8 cellular contexts compared by ENCODE assay signal in the genomic region with DNA sequence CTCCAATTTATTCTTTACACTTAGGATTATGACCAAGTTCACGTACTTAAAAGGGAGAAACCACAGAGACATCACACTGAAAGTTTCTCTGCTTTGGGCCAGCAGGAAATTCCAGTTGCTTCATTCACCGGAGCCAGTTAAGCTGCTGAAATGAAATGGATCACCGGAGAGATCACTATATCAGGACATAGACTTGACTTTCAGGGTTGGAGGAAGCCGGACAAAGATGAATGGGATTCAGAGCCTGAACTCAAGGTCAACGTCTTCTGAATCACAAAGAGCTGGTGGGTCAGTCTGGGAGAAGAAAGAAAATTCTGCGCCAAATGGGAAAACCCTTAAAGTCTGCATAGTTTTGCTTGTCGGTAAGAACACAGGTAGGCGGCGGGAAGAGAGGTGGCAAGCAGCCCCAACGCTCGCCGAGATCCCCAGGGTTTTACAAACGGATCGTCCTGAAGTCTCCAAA.
DNase-seq lines count a peak whose midpoint lies in the region; ATAC-seq and TF ChIP-seq lines count a peak whose summit lies in the region.

No MANE protein-coding gene starts in this region.

- H3K9me3 Mint-ChIP-seq in CD4-positive, alpha-beta T cell: no peaks in the 10 kb centered on the region
- H3K9me3 Mint-ChIP-seq in activated T-helper 1 cell treated with anti-CD3 and anti-CD28 coated beads, Interleukin-12 subunit alpha, Interleukin-12 subunit beta, Interleukin-2, Interleukin-4 antibody, amounts not matched to agents 30 ng/mL and 10 ng/mL and 1 ng/mL, durations not matched to agents 14 hours and 24 hours and 36 hours: no peaks in the 10 kb centered on the region

- no peaks in the 10 kb centered on the region for H3K9me3 ChIP-seq in CD4-positive, alpha-beta T cell (ENCODE audit: control insufficient read depth, low read length)
- no peaks in the 10 kb centered on the region for H3K9me3 ChIP-seq in right atrium auricular region

- intact Hi-C loops in CD4-positive, alpha-beta T cell (cut with DNase I, micrococcal nuclease): loop anchor here (1.0 to 5.0 kb wide), 3 partner anchors 72 to 676 kb away; no protein-coding TSS in a partner anchor
- intact Hi-C loops in activated T-helper 1 cell treated with anti-CD3 and anti-CD28 coated beads, Interleukin-12 subunit alpha, Interleukin-12 subunit beta, Interleukin-2, Interleukin-4 antibody, amounts not matched to agents 30 ng/mL and 10 ng/mL and 1 ng/mL, durations not matched to agents 14 hours and 24 hours and 36 hours (cut with micrococcal nuclease): loop anchor here (1.0 to 10.0 kb wide), 5 partner anchors 75 to 673 kb away; a partner anchor contains a TSS

- no peak for DNase-seq in CD4-positive, alpha-beta T cell
- no peak for DNase-seq in activated T-helper 1 cell treated with anti-CD3 and anti-CD28 coated beads, Interleukin-12 subunit alpha, Interleukin-12 subunit beta, Interleukin-2, Interleukin-4 antibody, amounts not matched to agents 30 ng/mL and 10 ng/mL and 1 ng/mL, durations not matched to agents 14 hours and 24 hours and 36 hours (ENCODE audit: low spot score)
- no peak for DNase-seq in right atrium auricular region (ENCODE audit: low spot score)
- DNase-seq in skeletal muscle cell (ENCODE audit: low read depth): peak; percentile 81
- DNase-seq in stimulated activated CD4-positive, alpha-beta T cell treated with anti-CD3 and anti-CD28 coated beads, Interleukin-2, amount 100 ng/mL, for 48 hours: no peak
- no peak for DNase-seq in NCI-H1048 (lab: John Stamatoyannopoulos, UW)
- no peak for DNase-seq in activated CD4-positive, alpha-beta T cell treated with anti-CD3 and anti-CD28 coated beads, Interleukin-2, amount 50 U/mL, for 1 hour

- H3K27ac Mint-ChIP-seq in CD4-positive, alpha-beta T cell: no peak overlapping the region
- peak overlapping the region; percentile 11 for H3K27ac Mint-ChIP-seq in activated T-helper 1 cell treated with anti-CD3 and anti-CD28 coated beads, Interleukin-12 subunit alpha, Interleukin-12 subunit beta, Interleukin-2, Interleukin-4 antibody, amounts not matched to agents 30 ng/mL and 10 ng/mL and 1 ng/mL, durations not matched to agents 14 hours and 24 hours and 36 hours

- no peaks in the 10 kb centered on the region for H3K36me3 Mint-ChIP-seq in CD4-positive, alpha-beta T cell (ENCODE audit: low read depth)
- no peaks in the 10 kb centered on the region for H3K36me3 Mint-ChIP-seq in activated T-helper 1 cell treated with anti-CD3 and anti-CD28 coated beads, Interleukin-12 subunit alpha, Interleukin-12 subunit beta, Interleukin-2, Interleukin-4 antibody, amounts not matched to agents 30 ng/mL and 10 ng/mL and 1 ng/mL, durations not matched to agents 14 hours and 24 hours and 36 hours (ENCODE audit: low read depth)

- H3K4me3 ChIP-seq in right atrium auricular region (peak overlapping the region; percentile 60 to 73), skeletal muscle cell (ENCODE audit: low read depth, low read length) (peak overlapping the region; percentile 55)

- TF ChIP-seq CTCF in CD4-positive, alpha-beta T cell (IDR thresholded peaks at IDR 0.05): no peak
- TF ChIP-seq CTCF in right atrium auricular region (IDR thresholded peaks at IDR 0.05): no peak

- H3K4me3 Mint-ChIP-seq in CD4-positive, alpha-beta T cell: peak overlapping the region; percentile 88
- H3K4me3 Mint-ChIP-seq in activated T-helper 1 cell treated with anti-CD3 and anti-CD28 coated beads, Interleukin-12 subunit alpha, Interleukin-12 subunit beta, Interleukin-2, Interleukin-4 antibody, amounts not matched to agents 30 ng/mL and 10 ng/mL and 1 ng/mL, durations not matched to agents 14 hours and 24 hours and 36 hours: peak overlapping the region; percentile 75

- H3K27ac ChIP-seq in CD4-positive, alpha-beta T cell (ENCODE audit: low read depth, low read length): no peak overlapping the region
- no peak overlapping the region for H3K27ac ChIP-seq in right atrium auricular region

- CTCF ChIA-PET in CD4-positive, alpha-beta T cell (lab: Charles Lee): interaction anchor here (1.1 kb wide), 1 partner anchor 19 kb away, joined by 4 read pairs; no protein-coding TSS in a partner anchor

- H3K27me3 ChIP-seq in CD4-positive, alpha-beta T cell (ENCODE audit: control insufficient read depth, insufficient read depth, low read length): peaks cover 17% of the 10 kb centered on the region
- H3K27me3 ChIP-seq in right atrium auricular region: no peaks in the 10 kb centered on the region

- peaks cover 7% of the 10 kb centered on the region for H3K4me1 Mint-ChIP-seq in CD4-positive, alpha-beta T cell (ENCODE audit: low read depth)
- H3K4me1 Mint-ChIP-seq in activated T-helper 1 cell treated with anti-CD3 and anti-CD28 coated beads, Interleukin-12 subunit alpha, Interleukin-12 subunit beta, Interleukin-2, Interleukin-4 antibody, amounts not matched to agents 30 ng/mL and 10 ng/mL and 1 ng/mL, durations not matched to agents 14 hours and 24 hours and 36 hours (ENCODE audit: low read depth): peaks cover 11% of the 10 kb centered on the region

- peak; percentile 13 for ATAC-seq in CD4-positive, alpha-beta T cell (ENCODE audit: poor library complexity)
- ATAC-seq in HG03135 (IDR thresholded peaks at IDR 0.05; ENCODE audit: unreplicated experiment): peak; percentile 6

- POLR2A ChIA-PET in CD4-positive, alpha-beta T cell (lab: Charles Lee): interaction anchor here (0.8 kb wide), 1 partner anchor 82 kb away, joined by 3 read pairs; a partner anchor contains a TSS

- no peaks in the 10 kb centered on the region for H3K36me3 ChIP-seq in right atrium auricular region

- H3K4me1 ChIP-seq in right atrium auricular region: peaks cover 0 to 16% of the 10 kb centered on the region in 2 donors

- H3K27me3 Mint-ChIP-seq in CD4-positive, alpha-beta T cell: peaks cover 44% of the 10 kb centered on the region
- H3K27me3 Mint-ChIP-seq in activated T-helper 1 cell treated with anti-CD3 and anti-CD28 coated beads, Interleukin-12 subunit alpha, Interleukin-12 subunit beta, Interleukin-2, Interleukin-4 antibody, amounts not matched to agents 30 ng/mL and 10 ng/mL and 1 ng/mL, durations not matched to agents 14 hours and 24 hours and 36 hours (ENCODE audit: insufficient read depth): peaks cover 50% of the 10 kb centered on the region
